ENCODE assay signal across 12 cellular contexts in the genomic region with DNA sequence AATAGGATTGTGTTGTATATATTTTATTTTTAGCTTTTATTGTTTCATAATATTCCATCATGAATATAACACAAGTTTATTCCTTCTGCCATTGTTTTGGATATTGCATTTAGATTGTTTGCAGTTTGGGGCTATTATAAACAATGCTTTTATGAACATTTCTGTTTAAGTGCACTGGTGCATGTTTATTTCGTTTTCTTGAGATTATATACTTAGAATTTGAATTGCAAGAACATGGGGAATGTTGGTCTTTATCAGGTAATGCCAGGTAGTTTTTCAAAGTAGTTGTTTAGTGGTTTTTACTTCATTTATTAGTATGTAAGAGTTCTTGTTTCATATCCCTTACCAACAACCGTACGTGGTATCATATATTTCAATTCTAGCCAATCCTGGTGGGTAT. TPM values are rescaled to one million over a fixed set of nuclear protein-coding genes. Genes with fewer than 3 reads are reported as not detected.
DNase-seq lines count a peak whose midpoint lies in the region; ATAC-seq, FAIRE-seq and TF ChIP-seq lines count a peak whose summit lies in the region.
"Had no signal": no experiment of that assay in that cellular context is flagged by ENCODE, and none has a peak within 500 bp of the region (broad histone marks: within the 10 kb centered on the region; RNA-seq: fewer than 3 reads in every experiment).

No MANE protein-coding gene starts in this region.

- peaks cover 75% of the 10 kb centered on the region for H3K4me1 Mint-ChIP-seq in activated naive CD8-positive, alpha-beta T cell (ENCODE audit: low read depth)

- H3K79me1 ChIP-seq in mesenchymal stem cell (replicated peaks; ENCODE audit: low read length, poor library complexity, severe bottlenecking) = no peaks in the 10 kb centered on the region

- CTCF ChIA-PET in HepG2 (lab: Yijun Ruan, JAX; ENCODE audit: low intra/inter-chr PET ratio, low total read pairs) = no interaction called here

- no peak overlapping the region for H2BK120ac ChIP-seq in mesenchymal stem cell (ENCODE audit: low read depth, low read length)

- no peak overlapping the region for H4K8ac ChIP-seq in mesenchymal stem cell (ENCODE audit: low read length)

- TF ChIP-seq RAD21 in HepG2 (CRISPR knock-in tag; IDR thresholded peaks at IDR 0.05) = no peak

- H4K20me1 ChIP-seq in HepG2 (ENCODE audit: insufficient read depth, low read length) = peaks cover 75% of the 10 kb centered on the region

- no peak for DNase-seq in HepG2 (ENCODE audit: low spot score)
- no peak for DNase-seq in right lobe of liver
- DNase-seq in mesenchymal stem cell = no peak
- no peak for DNase-seq in NCI-H1436 treated with DMSO at 0.1 percent for 48 hours (lab: John Stamatoyannopoulos, UW)
- no peak for DNase-seq in transverse colon
- no peak for DNase-seq in NCI-H2227 treated with DMSO at 0.1 percent for 48 hours (lab: John Stamatoyannopoulos, UW)
- DNase-seq: brain microvascular endothelial cell; esophagus squamous epithelium; stimulated activated naive CD4-positive, alpha-beta T cell treated with Interleukin-2 at 50 U/mL for 16 hours had no signal

- H3K4me1 ChIP-seq in HepG2 (ENCODE audit: insufficient read depth, low read length) (peaks cover 75% of the 10 kb centered on the region), right lobe of liver (peaks cover 0 to 67% (median 28%) of the 10 kb centered on the region in 4 donors), mesenchymal stem cell (ENCODE audit: control insufficient read depth, insufficient read depth, low read depth, low read length) (peaks cover 16% of the 10 kb centered on the region), transverse colon (peaks cover 43 to 81% (median 75%) of the 10 kb centered on the region in 4 donors)

- 71% methylated on average over 3 of the region's 3 CpGs for WGBS in HepG2 (ENCODE audit: low lambda C conversion rate)
- 47% methylated on average over 3 of the region's 3 CpGs for WGBS in right lobe of liver (ENCODE audit: insufficient coverage, low coverage, low lambda C conversion rate, missing lambda C conversion rate)
- WGBS in mesenchymal stem cell = 76% methylated on average over 1 of the region's 3 CpGs
- WGBS in transverse colon (ENCODE audit: low coverage in 1 of 2), 2 donors = 40 to 49% methylated on average over 3 of the region's 3 CpGs

- no peak overlapping the region for H2AK5ac ChIP-seq in mesenchymal stem cell (ENCODE audit: low read length, severe bottlenecking)

- H3K23ac ChIP-seq in mesenchymal stem cell (ENCODE audit: low read length in 2 of 2) = no peak overlapping the region

- POLR2A ChIA-PET in HepG2 (lab: Yijun Ruan, JAX) = no interaction called here

- peak overlapping the region; percentile 37 for H3K27ac Mint-ChIP-seq in activated naive CD8-positive, alpha-beta T cell

- H3K36me3 ChIP-seq in HepG2 (replicated peaks in 1 of 2; ENCODE audit: control insufficient read depth in 1 of 2, insufficient read depth in 2 of 2, low read length in 2 of 2) = peaks cover 4 to 28% of the 10 kb centered on the region in 2 experiments
- no peaks in the 10 kb centered on the region for H3K36me3 ChIP-seq in right lobe of liver
- H3K36me3 ChIP-seq in mesenchymal stem cell (ENCODE audit: control insufficient read depth in 1 of 2, insufficient read depth in 2 of 2, low read depth in 1 of 2, low read length in 2 of 2) = peaks cover 9 to 23% of the 10 kb centered on the region in 2 experiments
- no peaks in the 10 kb centered on the region for H3K36me3 ChIP-seq in transverse colon
- H3K36me3 ChIP-seq: brain microvascular endothelial cell had no signal

- H3K9ac ChIP-seq in HepG2 (ENCODE audit: insufficient read depth, low read depth, low read length) = no peak overlapping the region
- peak overlapping the region; percentile 57 for H3K9ac ChIP-seq in mesenchymal stem cell (ENCODE audit: low read length)

- ATAC-seq in HepG2 (no peak), right lobe of liver (no peak), GM18868 (IDR thresholded peaks at IDR 0.05; ENCODE audit: unreplicated experiment) (no peak)

- intact Hi-C loops in HepG2 (cut with micrococcal nuclease; ENCODE audit: unreplicated experiment) = no loop called here
- intact Hi-C loops in right lobe of liver (cut with DNase I) = no loop called here
- intact Hi-C loops in transverse colon (cut with DNase I; ENCODE audit: low total_unique reads) = no loop called here

- H3K9me3 Mint-ChIP-seq in activated naive CD8-positive, alpha-beta T cell (ENCODE audit: low read depth) = no peaks in the 10 kb centered on the region

- FAIRE-seq in HepG2 (lab: Jason Lieb, UNC) = no peak

- H3K36me3 Mint-ChIP-seq in activated naive CD8-positive, alpha-beta T cell = peaks cover 3% of the 10 kb centered on the region

- H3K14ac ChIP-seq in mesenchymal stem cell (ENCODE audit: low read length in 2 of 2) = no peak overlapping the region

- no peak overlapping the region for H3K18ac ChIP-seq in mesenchymal stem cell (ENCODE audit: low read depth in 1 of 2, low read length in 2 of 2)

- TF ChIP-seq EP300 in HepG2 (IDR thresholded peaks at IDR 0.05; ENCODE audit: low read depth in 2 of 2, low read length in 2 of 2) (no peak), HepG2 (CRISPR knock-in tag; IDR thresholded peaks at IDR 0.05; ENCODE audit: borderline replicate concordance) (no peak), transverse colon (IDR thresholded peaks at IDR 0.05; ENCODE audit: low read depth) (no peak)

- H2BK15ac ChIP-seq in mesenchymal stem cell (ENCODE audit: low read depth, poor library complexity, severe bottlenecking) = no peak overlapping the region

- H3K4me3 ChIP-seq in HepG2 (replicated peaks in 1 of 3; ENCODE audit: insufficient read depth in 1 of 3, low read depth in 2 of 3, low read length in 3 of 3) = peak overlapping the region in 2 of 3 experiments; percentile 15 to 46; a peak in 2 of 6 replicates
- H3K4me3 ChIP-seq in right lobe of liver = no peak overlapping the region
- H3K4me3 ChIP-seq in mesenchymal stem cell (ENCODE audit: insufficient read depth in 1 of 2, low read depth in 1 of 2, low read length in 2 of 2) = peak overlapping the region in 1 of 2 experiments; percentile 55
- no peak overlapping the region for H3K4me3 ChIP-seq in transverse colon

- in situ Hi-C loops in HepG2 (cut with HindIII; ENCODE audit: extremely low pct_ligation_motif_present, low pct_unique_long_range_greater_than_20kb) (no loop called here), transverse colon (cut with MboI; ENCODE audit: low pct_ligation_motif_present in 1 of 4, low pct_unique_long_range_greater_than_20kb in 1 of 4, low sequenced_read_pairs in 3 of 4) (no loop called here)

- H3K27ac ChIP-seq in HepG2 (ENCODE audit: extremely low read length, insufficient read depth, low read length) (peak overlapping the region; percentile 33), right lobe of liver (no peak overlapping the region), mesenchymal stem cell (ENCODE audit: low read length, poor library complexity, severe bottlenecking) (no peak overlapping the region), transverse colon (no peak overlapping the region)
- H3K27ac ChIP-seq: brain microvascular endothelial cell, C4-2B, esophagus squamous epithelium had no signal

- TF ChIP-seq POLR2A in HepG2 (IDR thresholded peaks at IDR 0.05; ENCODE audit: insufficient read depth in 1 of 2, low read depth in 2 of 2, low read length in 2 of 2) (no peak), right lobe of liver (IDR thresholded peaks at IDR 0.05) (no peak), transverse colon (IDR thresholded peaks at IDR 0.05) (no peak)

- TF ChIP-seq CTCF in HepG2 (CRISPR knock-in tag; IDR thresholded peaks at IDR 0.05) = no peak
- TF ChIP-seq CTCF in right lobe of liver (IDR thresholded peaks at IDR 0.05) = no peak
- no peak for TF ChIP-seq CTCF in transverse colon (IDR thresholded peaks at IDR 0.05)

- H3K79me2 ChIP-seq in HepG2 (ENCODE audit: insufficient read depth, low read length) = peaks cover 96% of the 10 kb centered on the region

- H3K9me3 ChIP-seq in HepG2 (ENCODE audit: low read length) (no peaks in the 10 kb centered on the region), right lobe of liver (no peaks in the 10 kb centered on the region), mesenchymal stem cell (ENCODE audit: control insufficient read depth, low read length) (no peaks in the 10 kb centered on the region), transverse colon (no peaks in the 10 kb centered on the region)
- H3K9me3 ChIP-seq: esophagus squamous epithelium had no signal

- H3K4me3 Mint-ChIP-seq in activated naive CD8-positive, alpha-beta T cell = peak overlapping the region; percentile 76

- H3K27me3 Mint-ChIP-seq in activated naive CD8-positive, alpha-beta T cell = no peaks in the 10 kb centered on the region

- H2BK5ac ChIP-seq in mesenchymal stem cell (ENCODE audit: low read depth, low read length, poor library complexity, severe bottlenecking) = no peak overlapping the region

- H2AFZ ChIP-seq in HepG2 (ENCODE audit: low read length) (no peak overlapping the region), mesenchymal stem cell (ENCODE audit: low read depth, low read length) (no peak overlapping the region)

- peak overlapping the region; percentile 78 for H3K4me2 ChIP-seq in HepG2 (ENCODE audit: low read depth, low read length)
- no peak overlapping the region for H3K4me2 ChIP-seq in mesenchymal stem cell (ENCODE audit: low read length, poor library complexity, severe bottlenecking)

- no peaks in the 10 kb centered on the region; a peak in 1 of 5 replicates for H3K27me3 ChIP-seq in HepG2 (ENCODE audit: control insufficient read depth in 1 of 2, insufficient read depth in 2 of 2, low read length in 2 of 2)
- H3K27me3 ChIP-seq in right lobe of liver = no peaks in the 10 kb centered on the region
- no peaks in the 10 kb centered on the region for H3K27me3 ChIP-seq in mesenchymal stem cell (ENCODE audit: control insufficient read depth in 1 of 2, insufficient read depth in 1 of 2, low read length in 2 of 2)
- no peaks in the 10 kb centered on the region for H3K27me3 ChIP-seq in transverse colon
- H3K27me3 ChIP-seq: brain microvascular endothelial cell, esophagus squamous epithelium had no signal

- no peak overlapping the region for H3K4ac ChIP-seq in mesenchymal stem cell (ENCODE audit: low read depth in 1 of 2, low read length in 2 of 2)

- no TSS peak for BruUV-seq in HepG2 (replicated peaks; lab: Mats Ljungman, UMichigan)

- no peak overlapping the region for H2BK12ac ChIP-seq in mesenchymal stem cell (ENCODE audit: low read length in 2 of 2)

- no peak overlapping the region for H4K91ac ChIP-seq in mesenchymal stem cell (ENCODE audit: low read length)

RNA-seq across cellular contexts. Expression of a gene that starts 4.3 kb away (rescaled TPM):
- total RNA-seq in HepG2 (2016; rRNA removed; fragmentation: Illumina TruSeq; extraction: Trizol) (83.6 and 109 TPM in 2 replicates), right lobe of liver (10 to 100 TPM; 32.1 to 61.9 (median 50.4) TPM), transverse colon (100 to 1,000 TPM in 3 of 4 donors, 10 to 100 TPM in 1; 88.4 to 211 (median 119) TPM)
- 79.6 and 86.8 TPM in 2 replicates for total RNA-seq in HepG2 (2016; cell fraction: cytosol; rRNA removed; fragmentation: Illumina TruSeq; extraction: Trizol; ENCODE audit: low read depth)
- total RNA-seq in HepG2 (2016; cell fraction: insoluble cytoplasmic fraction; rRNA removed; fragmentation: Illumina TruSeq; extraction: Trizol) = 89.2 and 94.7 TPM in 2 replicates
- 169 and 188 TPM in 2 replicates for total RNA-seq in HepG2 (2016; cell fraction: membrane; rRNA removed; fragmentation: Illumina TruSeq; extraction: Trizol)
- 40.2 and 49.9 TPM in 2 replicates for total RNA-seq in HepG2 (2016; cell fraction: nucleus; rRNA removed; fragmentation: Illumina TruSeq; extraction: Trizol)
- 62.4 and 77.0 TPM in 2 replicates for polyA plus RNA-seq in HepG2 (2011; rRNA removed)
- polyA plus RNA-seq in HepG2 (2011; cell fraction: cytosol; rRNA removed) = 52.2 and 64.2 TPM in 2 replicates
- polyA plus RNA-seq in HepG2 (2011; cell fraction: nucleus; rRNA removed) = 37.8 and 45.4 TPM in 2 replicates
- polyA plus RNA-seq in HepG2 (2012) = 77.5 and 77.9 TPM in 2 replicates
- 124 and 135 TPM in 2 replicates for polyA plus RNA-seq in HepG2 (2016; cell fraction: cytosol; fragmentation: Illumina TruSeq; extraction: Trizol; ENCODE audit: low read depth)
- 149 and 181 TPM in 2 replicates for polyA plus RNA-seq in HepG2 (2016; cell fraction: insoluble cytoplasmic fraction; fragmentation: Illumina TruSeq; extraction: Trizol; ENCODE audit: low read depth)
- 172 and 199 TPM in 2 replicates for polyA plus RNA-seq in HepG2 (2016; cell fraction: membrane; fragmentation: Illumina TruSeq; extraction: Trizol; ENCODE audit: low read depth)
- 67.0 and 73.1 TPM in 2 replicates for polyA plus RNA-seq in HepG2 (2016; cell fraction: nucleus; fragmentation: Illumina TruSeq; extraction: Trizol; ENCODE audit: insufficient read depth, low read depth)
- 166 and 255 TPM in 2 replicates for polyA minus RNA-seq in HepG2 (2011; rRNA and poly(A)+ RNA removed; ENCODE audit: low replicate concordance)
- polyA minus RNA-seq in HepG2 (2011; cell fraction: cytosol; rRNA and poly(A)+ RNA removed) = 61.4 and 69.0 TPM in 2 replicates
- 87.8 and 114 TPM in 2 replicates for polyA minus RNA-seq in HepG2 (2011; cell fraction: nucleus; rRNA and poly(A)+ RNA removed)
- polyA plus RNA-seq in mesenchymal stem cell (2013, experiment 1 of 2) = 74.6 TPM
- 75.4 TPM for polyA plus RNA-seq in mesenchymal stem cell (2013, experiment 2 of 2)

Comparison
In these comparisons a context has a peak if more than half of its experiments do, and no peak if none do; other contexts are left out.
1. H3K4me3 ChIP-seq: peak in HepG2 (2 of 3); none in right lobe of liver (0 of 3) and transverse colon (0 of 4).